In genomic region chr5:134998068-134998467, GRCh38 we compare ENCODE assay signal across 11 cellular contexts. TPM values are rescaled to one million over a fixed set of nuclear protein-coding genes. Genes with fewer than 3 reads are reported as not detected.
A peak's percentile ranks its signal among the peaks of the same experiment; 100 is the strongest.
DNase-seq lines count a peak whose midpoint lies in the region; ATAC-seq, FAIRE-seq and TF ChIP-seq lines count a peak whose summit lies in the region.
"Not testable (repeated sequence)": the region's sequence is repeated elsewhere in the genome, so short reads cannot be mapped to it uniquely, and the experiment has no call there.
"Had no signal": no experiment of that assay in that cellular context is flagged by ENCODE, and none has a peak within 500 bp of the region (broad histone marks: within the 10 kb centered on the region; RNA-seq: fewer than 3 reads in every experiment).

No MANE protein-coding gene starts in this region.

- not testable (repeated sequence) for H3K4me3 Mint-ChIP-seq in T-helper 17 cell

- H3K9me3 ChIP-seq in HEK293 (ENCODE audit: control insufficient read depth, insufficient read depth, low read depth, low read length); T-helper 17 cell (ENCODE audit: control insufficient read depth, low read length, poor library complexity, severe bottlenecking); K562 (replicated peaks; ENCODE audit: control insufficient read depth, insufficient read depth, low read depth, low read length): not testable (repeated sequence)

- not testable (repeated sequence) for TF ChIP-seq CTCF in HEK293 (tag by site-specific recombination; IDR thresholded peaks at IDR 0.05); K562 (IDR thresholded peaks at IDR 0.05 in 2 of 3, conservative IDR thresholded peaks at IDR 0.05 in 1 of 3; ENCODE audit: insufficient read depth in 2 of 3, low read depth in 1 of 3, low read length in 3 of 3)

- in situ Hi-C loops in K562 (cut with MboI), result not testable (repeated sequence)

- CTCF ChIA-PET in HEK293 (lab: Yijun Ruan, JAX); K562 (lab: Yijun Ruan, JAX; ENCODE audit: low intra/inter-chr PET ratio): not testable (repeated sequence)

- H2AFZ ChIP-seq in K562 (ENCODE audit: low read depth, low read length), result not testable (repeated sequence)

- H3K4me3 ChIP-seq in HEK293 (ENCODE audit: low read depth, low read length); K562: not testable (repeated sequence)

- not testable (repeated sequence) for TF ChIP-seq POLR2A in K562 (conservative IDR thresholded peaks at IDR 0.05)

- ATAC-seq in T-helper 17 cell, K562: not testable (repeated sequence)

- not testable (repeated sequence) for BruUV-seq in K562 (replicated peaks; lab: Mats Ljungman, UMichigan)

- H3K27ac ChIP-seq in HEK293 (ENCODE audit: extremely low read depth, low read depth, low read length); K562 (ENCODE audit: extremely low read depth, low read depth, low read length): not testable (repeated sequence)

- H3K4me2 ChIP-seq in K562 (ENCODE audit: insufficient read depth, low read length), result not testable (repeated sequence)

- intact Hi-C loops in K562 (cut with micrococcal nuclease), result not testable (repeated sequence)

- not testable (repeated sequence) for DNase-seq in T-helper 17 cell; K562 (ENCODE audit: extremely low read depth in 1 of 4, low spot score in 3 of 4)

- H3K27me3 Mint-ChIP-seq in T-helper 17 cell, result not testable (repeated sequence)

- not testable (repeated sequence) for H3K4me1 Mint-ChIP-seq in T-helper 17 cell

- not testable (repeated sequence) for H3K4me1 ChIP-seq in HEK293 (ENCODE audit: control insufficient read depth, insufficient read depth, low read length); K562 (replicated peaks in 1 of 2; ENCODE audit: control insufficient read depth in 2 of 2, insufficient read depth in 2 of 2, low read length in 2 of 2)

- not testable (repeated sequence) for H3K9me1 ChIP-seq in K562 (ENCODE audit: control insufficient read depth, insufficient read depth, low read length)

- not testable (repeated sequence) for H3K36me3 Mint-ChIP-seq in T-helper 17 cell (ENCODE audit: low read depth)

- not testable (repeated sequence) for H3K27me3 ChIP-seq in K562 (ENCODE audit: control insufficient read depth in 2 of 2, insufficient read depth in 2 of 2, low read length in 2 of 2)

- not testable (repeated sequence) for H4K20me1 ChIP-seq in K562 (replicated peaks; ENCODE audit: control insufficient read depth, insufficient read depth, low read length)

- TF ChIP-seq EP300 in K562 (IDR thresholded peaks at IDR 0.05; ENCODE audit: low read length), result not testable (repeated sequence)

- TF ChIP-seq RAD21 in K562 (CRISPR knock-in tag; conservative IDR thresholded peaks at IDR 0.05 in 1 of 2, IDR thresholded peaks at IDR 0.05 in 1 of 2), result not testable (repeated sequence)

- not testable (repeated sequence) for H3K36me3 ChIP-seq in HEK293 (ENCODE audit: control insufficient read depth in 2 of 2, insufficient read depth in 1 of 2, low read length in 2 of 2); K562 (ENCODE audit: control insufficient read depth, insufficient read depth, low read length)

- 54% methylated on average over 5 of the region's 5 CpGs for WGBS in K562 (ENCODE audit: insufficient coverage, low coverage, missing lambda C conversion rate)

- not testable (repeated sequence) for H3K79me2 ChIP-seq in K562 (ENCODE audit: control insufficient read depth, insufficient read depth, low read length)

- FAIRE-seq in K562 (lab: Jason Lieb, UNC), result not testable (repeated sequence)

- POLR2A ChIA-PET in HEK293 (lab: Yijun Ruan, JAX); K562 (lab: Yijun Ruan, JAX): not testable (repeated sequence)

- H3K27ac Mint-ChIP-seq in T-helper 17 cell, result peak overlapping the region; percentile 12

- H3K9ac ChIP-seq in K562 (ENCODE audit: insufficient read depth in 1 of 2, low read depth in 2 of 2, low read length in 2 of 2), result not testable (repeated sequence)

TF ChIP-seq in HEK293, 187 proteins besides CTCF, POLR2A, EP300 and RAD21 (continues in another document):
- TF ChIP-seq ZNF146 (tag by site-specific recombination; IDR thresholded peaks at IDR 0.05), result peak; percentile 96

TF ChIP-seq in K562, 482 proteins besides CTCF, POLR2A, EP300 and RAD21:
- TF ChIP-seq ZNF146 (CRISPR knock-in tag; IDR thresholded peaks at IDR 0.05; ENCODE audit: unreplicated experiment) (peak; percentile 83), KDM1A (IDR thresholded peaks at IDR 0.05) (0 out of 4 replicates have a peak, but pooled peaks of 1 of the 2 experiments have one; percentile 27), BCOR (IDR thresholded peaks at IDR 0.05) (peak; percentile 59; the same call in 1 of the 2 replicates)

RNA-seq across cellular contexts. Expression of gene CATSPER3, which starts 30.4 kb away (rescaled TPM):
- under 1 TPM; 0.50 TPM for total RNA-seq in T-helper 17 cell
- 3.2 TPM in 2 replicates for total RNA-seq in K562 (2011; cell fraction: chromatin; rRNA removed; ENCODE audit: low replicate concordance)
- total RNA-seq in K562 (2011; cell fraction: nucleolus; rRNA removed), result 2.2 and 2.4 TPM in 2 replicates
- 1.5 and 1.7 TPM in 2 replicates for total RNA-seq in K562 (2011; cell fraction: nucleoplasm; rRNA removed)
- total RNA-seq in K562 (2014; rRNA removed), result 0.14 and 0.45 TPM in 2 replicates
- 0.22 and 0.44 TPM in 2 replicates for total RNA-seq in K562 (2014; rRNA removed; fragmentation: Illumina TruSeq; extraction: Trizol)
- total RNA-seq in K562 (2015; rRNA removed; fragmentation: Illumina TruSeq; extraction: Trizol), result 0.38 and 0.43 TPM in 2 replicates
- total RNA-seq in K562 (2021), result 0.34 and 0.49 TPM in 2 replicates
- 1.5 and 1.7 TPM in 2 replicates for polyA plus RNA-seq in K562 (2011; rRNA removed)
- 0.86 and 1.4 TPM in 2 replicates for polyA plus RNA-seq in K562 (2011; cell fraction: cytosol; rRNA removed)
- polyA plus RNA-seq in K562 (2011; cell fraction: nucleus; rRNA removed), result 2.2 and 4.2 TPM in 2 replicates
- 0.44 and 0.97 TPM in 2 replicates for polyA plus RNA-seq in K562 (2012)
- polyA plus RNA-seq in K562 (2014; fragmentation: Illumina TruSeq; extraction: Trizol), result 0.29 and 0.37 TPM in 2 replicates
- polyA plus RNA-seq in K562 (2014; fragmentation: Nextera tagmentation; extraction: Ambion mirVana), result under 1 TPM; 0.60 to 0.62 TPM
- 0.22 and 0.61 TPM in 2 replicates for polyA plus RNA-seq in K562 (2014; rRNA removed)
- 1.3 and 1.8 TPM in 2 replicates for polyA minus RNA-seq in K562 (2011; rRNA and poly(A)+ RNA removed)
- polyA minus RNA-seq in K562 (2011; cell fraction: cytosol; rRNA and poly(A)+ RNA removed), result not detected in 2 replicates
- polyA minus RNA-seq in K562 (2011; cell fraction: nucleus; rRNA and poly(A)+ RNA removed), result 0.94 and 1.00 TPM in 2 replicates
- total RNA-seq: A172 had no signal

RNA-seq across cellular contexts. Expression of gene PITX1, which starts 36.0 kb away (rescaled TPM):
- total RNA-seq in T-helper 17 cell (not detected), K562 (2014; rRNA removed) (59.8 and 73.9 TPM in 2 replicates), K562 (2014; rRNA removed; fragmentation: Illumina TruSeq; extraction: Trizol) (2.3 and 3.1 TPM in 2 replicates), K562 (2015; rRNA removed; fragmentation: Illumina TruSeq; extraction: Trizol) (24.9 and 25.3 TPM in 2 replicates), K562 (2021) (88.2 and 90.4 TPM in 2 replicates)
- 10.2 and 35.6 TPM in 2 replicates for total RNA-seq in K562 (2011; cell fraction: chromatin; rRNA removed; ENCODE audit: low replicate concordance)
- 39.9 and 42.6 TPM in 2 replicates for total RNA-seq in K562 (2011; cell fraction: nucleolus; rRNA removed)
- 19.5 and 26.3 TPM in 2 replicates for total RNA-seq in K562 (2011; cell fraction: nucleoplasm; rRNA removed)
- polyA plus RNA-seq in K562 (2011; rRNA removed) (30.8 and 50.1 TPM in 2 replicates), K562 (2014; fragmentation: Illumina TruSeq; extraction: Trizol) (7.4 and 35.6 TPM in 2 replicates), K562 (2014; fragmentation: Nextera tagmentation; extraction: Ambion mirVana) (under 1 TPM; 0.13 to 0.17 TPM), K562 (2014; rRNA removed) (58.7 and 64.6 TPM in 2 replicates)
- polyA plus RNA-seq in K562 (2011; cell fraction: cytosol; rRNA removed), result 91.0 and 189 TPM in 2 replicates
- polyA plus RNA-seq in K562 (2011; cell fraction: nucleus; rRNA removed), result 68.1 and 94.4 TPM in 2 replicates
- polyA plus RNA-seq in K562 (2012), result 34.0 and 38.0 TPM in 2 replicates
- 12.0 and 21.7 TPM in 2 replicates for polyA minus RNA-seq in K562 (2011; rRNA and poly(A)+ RNA removed)
- polyA minus RNA-seq in K562 (2011; cell fraction: cytosol; rRNA and poly(A)+ RNA removed), result 56.3 and 80.4 TPM in 2 replicates
- 21.8 and 31.4 TPM in 2 replicates for polyA minus RNA-seq in K562 (2011; cell fraction: nucleus; rRNA and poly(A)+ RNA removed)
- total RNA-seq: B cell; CD4-positive, alpha-beta memory T cell; CD4-positive, alpha-beta T cell; CD4-positive, CD25-positive, alpha-beta regulatory T cell; CD8-positive, alpha-beta memory T cell; CD8-positive, alpha-beta T cell had no signal
- polyA plus RNA-seq: CD14-positive monocyte; CD4-positive, alpha-beta memory T cell; CD4-positive, CD25-positive, alpha-beta regulatory T cell; CD8-positive, alpha-beta memory T cell had no signal
